Comparison of ENCODE assay signal across 1 cellular context in the genomic region with DNA sequence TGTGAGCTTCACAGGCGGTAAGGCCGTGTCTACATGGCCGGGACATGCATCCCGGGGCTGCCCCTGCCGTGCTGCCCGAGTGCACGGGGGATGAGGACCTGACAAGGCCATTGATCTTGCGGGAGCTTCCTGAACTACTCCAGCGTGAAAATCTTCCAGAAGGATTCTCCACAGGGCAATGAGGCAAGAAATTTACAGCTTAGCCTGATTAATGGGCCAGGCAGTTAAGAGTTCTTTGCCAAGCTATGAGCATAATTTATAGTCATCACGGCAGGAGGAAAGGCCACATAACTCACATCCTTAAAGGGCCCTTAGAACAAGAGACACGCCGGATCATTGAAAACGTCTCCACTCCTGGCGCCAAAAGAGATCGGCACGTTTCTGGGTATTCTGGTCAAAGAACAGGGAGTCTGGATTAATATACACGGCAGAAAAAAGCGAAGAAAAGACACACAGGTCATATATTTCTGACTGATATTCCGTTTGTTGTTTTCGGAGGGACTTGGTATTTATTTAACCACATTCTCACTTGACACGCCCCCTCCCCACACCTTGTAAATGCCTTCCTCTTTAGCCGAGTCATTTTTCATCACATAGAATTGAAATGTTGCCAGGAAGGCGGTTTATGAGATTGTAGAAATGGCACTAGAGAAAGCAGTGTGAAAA.
TF ChIP-seq lines count a peak whose summit lies in the region.

No MANE protein-coding gene starts in this region.

TF ChIP-seq in GM23338, 12 proteins besides CTCF, POLR2A, EP300 and RAD21 (continued from another document):
- TF ChIP-seq, protein P1, sequence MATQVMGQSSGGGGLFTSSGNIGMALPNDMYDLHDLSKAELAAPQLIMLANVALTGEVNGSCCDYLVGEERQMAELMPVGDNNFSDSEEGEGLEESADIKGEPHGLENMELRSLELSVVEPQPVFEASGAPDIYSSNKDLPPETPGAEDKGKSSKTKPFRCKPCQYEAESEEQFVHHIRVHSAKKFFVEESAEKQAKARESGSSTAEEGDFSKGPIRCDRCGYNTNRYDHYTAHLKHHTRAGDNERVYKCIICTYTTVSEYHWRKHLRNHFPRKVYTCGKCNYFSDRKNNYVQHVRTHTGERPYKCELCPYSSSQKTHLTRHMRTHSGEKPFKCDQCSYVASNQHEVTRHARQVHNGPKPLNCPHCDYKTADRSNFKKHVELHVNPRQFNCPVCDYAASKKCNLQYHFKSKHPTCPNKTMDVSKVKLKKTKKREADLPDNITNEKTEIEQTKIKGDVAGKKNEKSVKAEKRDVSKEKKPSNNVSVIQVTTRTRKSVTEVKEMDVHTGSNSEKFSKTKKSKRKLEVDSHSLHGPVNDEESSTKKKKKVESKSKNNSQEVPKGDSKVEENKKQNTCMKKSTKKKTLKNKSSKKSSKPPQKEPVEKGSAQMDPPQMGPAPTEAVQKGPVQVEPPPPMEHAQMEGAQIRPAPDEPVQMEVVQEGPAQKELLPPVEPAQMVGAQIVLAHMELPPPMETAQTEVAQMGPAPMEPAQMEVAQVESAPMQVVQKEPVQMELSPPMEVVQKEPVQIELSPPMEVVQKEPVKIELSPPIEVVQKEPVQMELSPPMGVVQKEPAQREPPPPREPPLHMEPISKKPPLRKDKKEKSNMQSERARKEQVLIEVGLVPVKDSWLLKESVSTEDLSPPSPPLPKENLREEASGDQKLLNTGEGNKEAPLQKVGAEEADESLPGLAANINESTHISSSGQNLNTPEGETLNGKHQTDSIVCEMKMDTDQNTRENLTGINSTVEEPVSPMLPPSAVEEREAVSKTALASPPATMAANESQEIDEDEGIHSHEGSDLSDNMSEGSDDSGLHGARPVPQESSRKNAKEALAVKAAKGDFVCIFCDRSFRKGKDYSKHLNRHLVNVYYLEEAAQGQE (IDR thresholded peaks at IDR 0.05; ENCODE audit: unreplicated experiment), result no peak
- no peak for TF ChIP-seq NANOG (IDR thresholded peaks at IDR 0.05; ENCODE audit: borderline replicate concordance)
- TF ChIP-seq POLR2AphosphoS5 (IDR thresholded peaks at IDR 0.05; ENCODE audit: low read depth), result no peak
- TF ChIP-seq, protein P2, sequence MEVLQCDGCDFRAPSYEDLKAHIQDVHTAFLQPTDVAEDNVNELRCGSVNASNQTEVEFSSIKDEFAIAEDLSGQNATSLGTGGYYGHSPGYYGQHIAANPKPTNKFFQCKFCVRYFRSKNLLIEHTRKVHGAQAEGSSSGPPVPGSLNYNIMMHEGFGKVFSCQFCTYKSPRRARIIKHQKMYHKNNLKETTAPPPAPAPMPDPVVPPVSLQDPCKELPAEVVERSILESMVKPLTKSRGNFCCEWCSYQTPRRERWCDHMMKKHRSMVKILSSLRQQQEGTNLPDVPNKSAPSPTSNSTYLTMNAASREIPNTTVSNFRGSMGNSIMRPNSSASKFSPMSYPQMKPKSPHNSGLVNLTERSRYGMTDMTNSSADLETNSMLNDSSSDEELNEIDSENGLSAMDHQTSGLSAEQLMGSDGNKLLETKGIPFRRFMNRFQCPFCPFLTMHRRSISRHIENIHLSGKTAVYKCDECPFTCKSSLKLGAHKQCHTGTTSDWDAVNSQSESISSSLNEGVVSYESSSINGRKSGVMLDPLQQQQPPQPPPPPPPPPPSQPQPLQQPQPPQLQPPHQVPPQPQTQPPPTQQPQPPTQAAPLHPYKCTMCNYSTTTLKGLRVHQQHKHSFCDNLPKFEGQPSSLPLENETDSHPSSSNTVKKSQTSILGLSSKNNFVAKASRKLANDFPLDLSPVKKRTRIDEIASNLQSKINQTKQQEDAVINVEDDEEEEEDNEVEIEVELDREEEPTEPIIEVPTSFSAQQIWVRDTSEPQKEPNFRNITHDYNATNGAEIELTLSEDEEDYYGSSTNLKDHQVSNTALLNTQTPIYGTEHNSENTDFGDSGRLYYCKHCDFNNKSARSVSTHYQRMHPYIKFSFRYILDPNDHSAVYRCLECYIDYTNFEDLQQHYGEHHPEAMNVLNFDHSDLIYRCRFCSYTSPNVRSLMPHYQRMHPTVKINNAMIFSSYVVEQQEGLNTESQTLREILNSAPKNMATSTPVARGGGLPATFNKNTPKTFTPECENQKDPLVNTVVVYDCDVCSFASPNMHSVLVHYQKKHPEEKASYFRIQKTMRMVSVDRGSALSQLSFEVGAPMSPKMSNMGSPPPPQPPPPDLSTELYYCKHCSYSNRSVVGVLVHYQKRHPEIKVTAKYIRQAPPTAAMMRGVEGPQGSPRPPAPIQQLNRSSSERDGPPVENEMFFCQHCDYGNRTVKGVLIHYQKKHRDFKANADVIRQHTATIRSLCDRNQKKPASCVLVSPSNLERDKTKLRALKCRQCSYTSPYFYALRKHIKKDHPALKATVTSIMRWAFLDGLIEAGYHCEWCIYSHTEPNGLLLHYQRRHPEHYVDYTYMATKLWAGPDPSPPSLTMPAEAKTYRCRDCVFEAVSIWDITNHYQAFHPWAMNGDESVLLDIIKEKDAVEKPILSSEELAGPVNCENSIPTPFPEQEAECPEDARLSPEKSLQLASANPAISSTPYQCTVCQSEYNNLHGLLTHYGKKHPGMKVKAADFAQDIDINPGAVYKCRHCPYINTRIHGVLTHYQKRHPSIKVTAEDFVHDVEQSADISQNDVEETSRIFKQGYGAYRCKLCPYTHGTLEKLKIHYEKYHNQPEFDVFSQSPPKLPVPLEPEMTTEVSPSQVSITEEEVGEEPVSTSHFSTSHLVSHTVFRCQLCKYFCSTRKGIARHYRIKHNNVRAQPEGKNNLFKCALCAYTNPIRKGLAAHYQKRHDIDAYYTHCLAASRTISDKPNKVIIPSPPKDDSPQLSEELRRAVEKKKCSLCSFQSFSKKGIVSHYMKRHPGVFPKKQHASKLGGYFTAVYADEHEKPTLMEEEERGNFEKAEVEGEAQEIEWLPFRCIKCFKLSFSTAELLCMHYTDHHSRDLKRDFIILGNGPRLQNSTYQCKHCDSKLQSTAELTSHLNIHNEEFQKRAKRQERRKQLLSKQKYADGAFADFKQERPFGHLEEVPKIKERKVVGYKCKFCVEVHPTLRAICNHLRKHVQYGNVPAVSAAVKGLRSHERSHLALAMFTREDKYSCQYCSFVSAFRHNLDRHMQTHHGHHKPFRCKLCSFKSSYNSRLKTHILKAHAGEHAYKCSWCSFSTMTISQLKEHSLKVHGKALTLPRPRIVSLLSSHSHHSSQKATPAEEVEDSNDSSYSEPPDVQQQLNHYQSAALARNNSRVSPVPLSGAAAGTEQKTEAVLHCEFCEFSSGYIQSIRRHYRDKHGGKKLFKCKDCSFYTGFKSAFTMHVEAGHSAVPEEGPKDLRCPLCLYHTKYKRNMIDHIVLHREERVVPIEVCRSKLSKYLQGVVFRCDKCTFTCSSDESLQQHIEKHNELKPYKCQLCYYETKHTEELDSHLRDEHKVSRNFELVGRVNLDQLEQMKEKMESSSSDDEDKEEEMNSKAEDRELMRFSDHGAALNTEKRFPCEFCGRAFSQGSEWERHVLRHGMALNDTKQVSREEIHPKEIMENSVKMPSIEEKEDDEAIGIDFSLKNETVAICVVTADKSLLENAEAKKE (CRISPR knock-in tag; IDR thresholded peaks at IDR 0.05), result no peak
- TF ChIP-seq STAT1 (IDR thresholded peaks at IDR 0.05; ENCODE audit: unreplicated experiment), result no peak
- TF ChIP-seq EZH2phosphoT487 (IDR thresholded peaks at IDR 0.05; ENCODE audit: unreplicated experiment), result no peak
- no peak for TF ChIP-seq EZH2 (IDR thresholded peaks at IDR 0.05; ENCODE audit: low read depth, unreplicated experiment)
- no peak for TF ChIP-seq ZNF331 (CRISPR knock-in tag; IDR thresholded peaks at IDR 0.05; ENCODE audit: low read depth)
- TF ChIP-seq CREB1 (CRISPR knock-in tag; IDR thresholded peaks at IDR 0.05; ENCODE audit: low read depth), result no peak
- TF ChIP-seq JUNB (IDR thresholded peaks at IDR 0.05; ENCODE audit: unreplicated experiment), result no peak
- TF ChIP-seq ZNF114 (CRISPR knock-in tag; IDR thresholded peaks at IDR 0.05), result no peak
